ENCODE assay signal across 2 cellular contexts in the genomic region with DNA sequence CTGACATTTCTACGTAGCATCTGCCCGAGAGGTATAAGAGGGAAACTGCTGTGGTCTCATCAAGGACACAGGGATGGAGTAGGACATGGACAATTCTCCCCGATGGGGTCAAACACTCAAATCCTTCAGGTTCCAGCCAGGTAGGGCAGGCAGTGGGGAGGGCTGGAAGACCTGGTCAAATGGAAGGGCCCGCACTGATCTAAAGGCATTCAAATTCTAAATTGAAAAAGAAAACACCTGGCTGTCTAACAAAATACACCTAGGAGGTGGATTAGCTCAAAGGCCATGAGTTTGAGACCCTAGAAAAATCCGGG.
TF ChIP-seq lines count a peak whose summit lies in the region.

No MANE protein-coding gene starts in this region.

TF ChIP-seq in GM23338, 12 proteins besides CTCF, POLR2A, EP300 and RAD21:
- TF ChIP-seq, protein P1, sequence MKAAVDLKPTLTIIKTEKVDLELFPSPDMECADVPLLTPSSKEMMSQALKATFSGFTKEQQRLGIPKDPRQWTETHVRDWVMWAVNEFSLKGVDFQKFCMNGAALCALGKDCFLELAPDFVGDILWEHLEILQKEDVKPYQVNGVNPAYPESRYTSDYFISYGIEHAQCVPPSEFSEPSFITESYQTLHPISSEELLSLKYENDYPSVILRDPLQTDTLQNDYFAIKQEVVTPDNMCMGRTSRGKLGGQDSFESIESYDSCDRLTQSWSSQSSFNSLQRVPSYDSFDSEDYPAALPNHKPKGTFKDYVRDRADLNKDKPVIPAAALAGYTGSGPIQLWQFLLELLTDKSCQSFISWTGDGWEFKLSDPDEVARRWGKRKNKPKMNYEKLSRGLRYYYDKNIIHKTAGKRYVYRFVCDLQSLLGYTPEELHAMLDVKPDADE (IDR thresholded peaks at IDR 0.05) = no peak
- TF ChIP-seq CREB1 (CRISPR knock-in tag; IDR thresholded peaks at IDR 0.05; ENCODE audit: low read depth) = no peak
- TF ChIP-seq ZNF331 (CRISPR knock-in tag; IDR thresholded peaks at IDR 0.05; ENCODE audit: low read depth) = no peak

TF ChIP-seq in K562, 482 proteins besides CTCF, POLR2A, EP300 and RAD21:
- TF ChIP-seq SMAD3 (CRISPR knock-in tag; conservative IDR thresholded peaks at IDR 0.05) = no peak
- no peak for TF ChIP-seq ZNF121 (CRISPR knock-in tag; conservative IDR thresholded peaks at IDR 0.05)
- TF ChIP-seq XRCC4 (IDR thresholded peaks at IDR 0.05; ENCODE audit: extremely low read depth, insufficient read depth, insufficient read length) = no peak
- no peak for TF ChIP-seq RAD51 (IDR thresholded peaks at IDR 0.05; ENCODE audit: borderline replicate concordance, low read depth)
- TF ChIP-seq CBX8 (IDR thresholded peaks at IDR 0.05; ENCODE audit: borderline replicate concordance, extremely low read depth, low read depth, low read length, poor library complexity, severe bottlenecking) = no peak
- TF ChIP-seq C11orf30 (IDR thresholded peaks at IDR 0.05; ENCODE audit: low read depth) = no peak
- TF ChIP-seq ZFPM2 (CRISPR knock-in tag; IDR thresholded peaks at IDR 0.05) = no peak
- TF ChIP-seq, protein P2, sequence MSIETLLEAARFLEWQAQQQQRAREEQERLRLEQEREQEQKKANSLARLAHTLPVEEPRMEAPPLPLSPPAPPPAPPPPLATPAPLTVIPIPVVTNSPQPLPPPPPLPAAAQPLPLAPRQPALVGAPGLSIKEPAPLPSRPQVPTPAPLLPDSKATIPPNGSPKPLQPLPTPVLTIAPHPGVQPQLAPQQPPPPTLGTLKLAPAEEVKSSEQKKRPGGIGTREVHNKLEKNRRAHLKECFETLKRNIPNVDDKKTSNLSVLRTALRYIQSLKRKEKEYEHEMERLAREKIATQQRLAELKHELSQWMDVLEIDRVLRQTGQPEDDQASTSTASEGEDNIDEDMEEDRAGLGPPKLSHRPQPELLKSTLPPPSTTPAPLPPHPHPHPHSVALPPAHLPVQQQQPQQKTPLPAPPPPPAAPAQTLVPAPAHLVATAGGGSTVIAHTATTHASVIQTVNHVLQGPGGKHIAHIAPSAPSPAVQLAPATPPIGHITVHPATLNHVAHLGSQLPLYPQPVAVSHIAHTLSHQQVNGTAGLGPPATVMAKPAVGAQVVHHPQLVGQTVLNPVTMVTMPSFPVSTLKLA (conservative IDR thresholded peaks at IDR 0.05) = no peak
- no peak for TF ChIP-seq ESRRB (CRISPR knock-in tag; IDR thresholded peaks at IDR 0.05; ENCODE audit: borderline replicate concordance)
- no peak for TF ChIP-seq FOXJ2 (tag; IDR thresholded peaks at IDR 0.05)
- no peak for TF ChIP-seq TAF7 (tag; IDR thresholded peaks at IDR 0.05)
- TF ChIP-seq RBM14 (IDR thresholded peaks at IDR 0.05; ENCODE audit: borderline replicate concordance, insufficient read depth, low read depth, low read length) = no peak
- TF ChIP-seq BRD9 (IDR thresholded peaks at IDR 0.05; ENCODE audit: low read depth, partially characterized antibody) = no peak
- no peak for TF ChIP-seq EWSR1 (IDR thresholded peaks at IDR 0.05; ENCODE audit: borderline replicate concordance, low read depth, partially characterized antibody)
- no peak for TF ChIP-seq CXXC5 (CRISPR knock-in tag; IDR thresholded peaks at IDR 0.05)
- no peak for TF ChIP-seq ZNF583 (CRISPR knock-in tag; IDR thresholded peaks at IDR 0.05)
- no peak for TF ChIP-seq ZEB2 (IDR thresholded peaks at IDR 0.05)
